28 cellular contexts compared by ENCODE assay signal in the genomic region with DNA sequence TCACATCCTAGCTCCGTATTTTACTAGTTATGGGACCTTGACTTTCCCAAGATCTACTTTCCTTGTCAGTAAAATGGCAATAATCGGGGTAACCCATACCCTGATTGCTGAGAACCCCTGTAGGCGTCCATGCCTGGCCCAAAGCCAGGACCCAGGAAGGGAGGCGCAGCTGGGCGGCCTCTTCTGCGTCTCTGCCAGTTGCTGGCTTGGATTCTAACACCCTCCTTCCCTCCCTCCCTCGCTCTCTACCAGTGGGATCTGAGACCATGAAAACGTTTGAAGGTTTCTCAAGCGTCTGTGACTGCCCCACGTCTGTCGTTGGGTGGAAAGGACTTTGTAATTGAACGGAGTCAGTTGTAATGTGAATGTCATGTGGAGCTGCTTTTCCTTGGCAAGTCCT.
"Had no signal": no experiment of that assay in that cellular context is flagged by ENCODE, and none has a peak within 500 bp of the region (broad histone marks: within the 10 kb centered on the region; RNA-seq: fewer than 3 reads in every experiment).

No MANE protein-coding gene starts in this region.

- H3K27ac ChIP-seq: ascending aorta, breast epithelium, cardiac muscle cell, colonic mucosa, foreskin keratinocyte had no signal

- H3K9me3 ChIP-seq: ascending aorta, breast epithelium, colonic mucosa had no signal

- H3K27ac Mint-ChIP-seq: activated CD4-positive, alpha-beta memory T cell treated with anti-CD3 and anti-CD28 coated beads, Interleukin-2, amount 10 ng/mL, durations not matched to agents 7 days and 5 days; activated CD4-positive, alpha-beta T cell treated with anti-CD3 and anti-CD28 coated beads for 36 hours; activated CD4-positive, alpha-beta T cell treated with anti-CD3 and anti-CD28 coated beads, Interleukin-2, amount 10 ng/mL, durations not matched to agents 7 days and 5 days; activated naive CD4-positive, alpha-beta T cell treated with anti-CD3 and anti-CD28 coated beads, Interleukin-2, amount 10 ng/mL, durations not matched to agents 7 days and 5 days; activated naive CD4-positive, alpha-beta T cell treated with anti-CD3 and anti-CD28 coated beads, Interleukin-2, amount 50 U/mL, for 72 hours; activated naive CD8-positive, alpha-beta T cell treated with anti-CD3 and anti-CD28 coated beads, Interleukin-2, amount 10 ng/mL, durations not matched to agents 7 days and 5 days; activated T-cell treated with anti-CD3 and anti-CD28 coated beads, Interleukin-2, amount 50 U/mL, for 24 hours; activated T-cell treated with anti-CD3 and anti-CD28 coated beads, Interleukin-2, amount 50 U/mL, for 72 hours; endodermal cell had no signal

- H3K4me3 ChIP-seq: ascending aorta, breast epithelium, cardiac muscle cell, colonic mucosa had no signal

- H3K27me3 ChIP-seq: ascending aorta, breast epithelium, cardiac muscle cell, colonic mucosa, foreskin keratinocyte had no signal

- H3K36me3 Mint-ChIP-seq: activated naive CD4-positive, alpha-beta T cell treated with anti-CD3 and anti-CD28 coated beads, Interleukin-2, amount 10 ng/mL, durations not matched to agents 7 days and 5 days; activated naive CD4-positive, alpha-beta T cell treated with anti-CD3 and anti-CD28 coated beads, Interleukin-2, amount 50 U/mL, for 72 hours; activated naive CD8-positive, alpha-beta T cell treated with anti-CD3 and anti-CD28 coated beads, Interleukin-2, amount 10 ng/mL, durations not matched to agents 7 days and 5 days; brain had no signal

- H3K4me3 Mint-ChIP-seq: activated CD4-positive, alpha-beta memory T cell treated with anti-CD3 and anti-CD28 coated beads, Interleukin-2, amount 10 ng/mL, durations not matched to agents 7 days and 5 days; activated CD4-positive, alpha-beta T cell treated with anti-CD3 and anti-CD28 coated beads for 36 hours; activated CD4-positive, alpha-beta T cell treated with anti-CD3 and anti-CD28 coated beads, Interleukin-2, amount 10 ng/mL, durations not matched to agents 7 days and 5 days; activated naive CD4-positive, alpha-beta T cell treated with anti-CD3 and anti-CD28 coated beads, Interleukin-2, amount 10 ng/mL, durations not matched to agents 7 days and 5 days; activated naive CD8-positive, alpha-beta T cell treated with anti-CD3 and anti-CD28 coated beads, Interleukin-2, amount 10 ng/mL, durations not matched to agents 7 days and 5 days; activated T-cell treated with anti-CD3 and anti-CD28 coated beads, Interleukin-2, amount 50 U/mL, for 24 hours; activated T-cell treated with anti-CD3 and anti-CD28 coated beads, Interleukin-2, amount 50 U/mL, for 72 hours; brain; endodermal cell had no signal

- H3K4me1 ChIP-seq: ascending aorta, breast epithelium, colonic mucosa, foreskin keratinocyte had no signal

- H3K36me3 ChIP-seq: ascending aorta, breast epithelium, cardiac muscle cell, colonic mucosa had no signal

- H3K9me3 Mint-ChIP-seq: activated CD4-positive, alpha-beta memory T cell treated with anti-CD3 and anti-CD28 coated beads, Interleukin-2, amount 10 ng/mL, durations not matched to agents 7 days and 5 days; activated CD4-positive, alpha-beta T cell treated with anti-CD3 and anti-CD28 coated beads, Interleukin-2, amount 10 ng/mL, durations not matched to agents 7 days and 5 days; activated naive CD4-positive, alpha-beta T cell treated with anti-CD3 and anti-CD28 coated beads, Interleukin-2, amount 10 ng/mL, durations not matched to agents 7 days and 5 days; activated naive CD4-positive, alpha-beta T cell treated with anti-CD3 and anti-CD28 coated beads, Interleukin-2, amount 50 U/mL, for 72 hours; activated naive CD8-positive, alpha-beta T cell treated with anti-CD3 and anti-CD28 coated beads, Interleukin-2, amount 10 ng/mL, durations not matched to agents 7 days and 5 days; activated T-cell treated with anti-CD3 and anti-CD28 coated beads, Interleukin-2, amount 50 U/mL, for 24 hours; activated T-cell treated with anti-CD3 and anti-CD28 coated beads, Interleukin-2, amount 50 U/mL, for 72 hours; brain; endodermal cell had no signal

- H3K27me3 Mint-ChIP-seq: activated CD4-positive, alpha-beta memory T cell treated with anti-CD3 and anti-CD28 coated beads, Interleukin-2, amount 10 ng/mL, durations not matched to agents 7 days and 5 days; activated CD4-positive, alpha-beta T cell treated with anti-CD3 and anti-CD28 coated beads, Interleukin-2, amount 10 ng/mL, durations not matched to agents 7 days and 5 days; activated naive CD8-positive, alpha-beta T cell treated with anti-CD3 and anti-CD28 coated beads, Interleukin-2, amount 10 ng/mL, durations not matched to agents 7 days and 5 days had no signal

- ATAC-seq: activated CD4-positive, alpha-beta T cell treated with anti-CD3 and anti-CD28 coated beads for 36 hours; activated naive CD4-positive, alpha-beta T cell treated with anti-CD3 and anti-CD28 coated beads, Interleukin-2, amount 50 U/mL, for 72 hours; activated T-cell treated with anti-CD3 and anti-CD28 coated beads, Interleukin-2, amount 50 U/mL, for 72 hours; esophagus mucosa; foreskin keratinocyte had no signal

- H3K4me1 Mint-ChIP-seq: endodermal cell had no signal

- DNase-seq: activated CD4-positive, alpha-beta memory T cell treated with anti-CD3 and anti-CD28 coated beads, Interleukin-2, amount 10 ng/mL, durations not matched to agents 7 days and 5 days; activated CD4-positive, alpha-beta T cell treated with anti-CD3 and anti-CD28 coated beads for 36 hours; activated CD4-positive, alpha-beta T cell treated with anti-CD3 and anti-CD28 coated beads, Interleukin-2, amount 10 ng/mL, durations not matched to agents 7 days and 5 days; activated CD4-positive, alpha-beta T cell treated with anti-CD3 and anti-CD28 coated beads, Interleukin-2, amount 50 U/mL, for 4 hours; activated CD4-positive, CD25-positive, alpha-beta regulatory T cell; activated CD4-positive, CD25-positive, alpha-beta regulatory T cell treated with anti-CD3 and anti-CD28 coated beads, Interleukin-2, amount 50 U/mL, for 72 hours; activated CD8-positive, alpha-beta memory T cell treated with anti-CD3 and anti-CD28 coated beads, Interleukin-2, amount 50 U/mL, for 48 hours; activated gamma-delta T cell; activated naive CD4-positive, alpha-beta T cell; activated naive CD4-positive, alpha-beta T cell treated with anti-CD3 and anti-CD28 coated beads, Interleukin-2, amount 10 ng/mL, durations not matched to agents 7 days and 5 days; activated naive CD8-positive, alpha-beta T cell treated with anti-CD3 and anti-CD28 coated beads, Interleukin-2, amount 10 ng/mL, durations not matched to agents 7 days and 5 days; activated T-cell treated with anti-CD3 and anti-CD28 coated beads for 4 hours; activated T-cell treated with anti-CD3 and anti-CD28 coated beads, Interleukin-2, amount 50 U/mL, for 24 hours; activated T-cell treated with anti-CD3 and anti-CD28 coated beads, Interleukin-2, amount 50 U/mL, for 72 hours; central memory CD4-positive, alpha-beta T cell; cerebellar nuclear complex; colonic mucosa; effector CD8-positive, alpha-beta T cell; endodermal cell; foreskin keratinocyte; head of caudate nucleus; T-helper 2 cell had no signal
